Comparison of ENCODE assay signal across 1 cellular context in the genomic region with DNA sequence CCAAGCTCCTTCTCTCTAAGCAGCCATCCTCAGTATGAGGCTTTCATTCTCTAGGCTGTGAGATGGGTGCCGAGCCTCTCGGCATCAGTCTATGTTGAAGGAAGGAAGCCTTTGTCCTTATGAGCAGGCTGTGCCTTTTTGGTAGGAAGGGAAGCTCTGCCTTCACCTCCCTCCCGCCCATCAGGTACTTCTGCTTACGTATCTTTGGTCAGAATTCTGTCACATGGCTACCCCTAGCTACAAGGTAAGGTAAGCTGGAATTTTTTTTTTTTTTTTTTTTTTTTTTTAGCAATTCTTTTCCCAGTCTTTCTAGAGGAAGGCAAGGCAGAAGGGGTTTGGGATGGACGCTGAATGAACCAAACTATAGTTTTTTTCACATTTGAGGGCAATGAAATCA.
TF ChIP-seq lines count a peak whose summit lies in the region.

No MANE protein-coding gene starts in this region.

TF ChIP-seq in A549, 52 proteins besides CTCF, POLR2A, EP300 and RAD21 (continued from another document):
- TF ChIP-seq, protein P1, sequence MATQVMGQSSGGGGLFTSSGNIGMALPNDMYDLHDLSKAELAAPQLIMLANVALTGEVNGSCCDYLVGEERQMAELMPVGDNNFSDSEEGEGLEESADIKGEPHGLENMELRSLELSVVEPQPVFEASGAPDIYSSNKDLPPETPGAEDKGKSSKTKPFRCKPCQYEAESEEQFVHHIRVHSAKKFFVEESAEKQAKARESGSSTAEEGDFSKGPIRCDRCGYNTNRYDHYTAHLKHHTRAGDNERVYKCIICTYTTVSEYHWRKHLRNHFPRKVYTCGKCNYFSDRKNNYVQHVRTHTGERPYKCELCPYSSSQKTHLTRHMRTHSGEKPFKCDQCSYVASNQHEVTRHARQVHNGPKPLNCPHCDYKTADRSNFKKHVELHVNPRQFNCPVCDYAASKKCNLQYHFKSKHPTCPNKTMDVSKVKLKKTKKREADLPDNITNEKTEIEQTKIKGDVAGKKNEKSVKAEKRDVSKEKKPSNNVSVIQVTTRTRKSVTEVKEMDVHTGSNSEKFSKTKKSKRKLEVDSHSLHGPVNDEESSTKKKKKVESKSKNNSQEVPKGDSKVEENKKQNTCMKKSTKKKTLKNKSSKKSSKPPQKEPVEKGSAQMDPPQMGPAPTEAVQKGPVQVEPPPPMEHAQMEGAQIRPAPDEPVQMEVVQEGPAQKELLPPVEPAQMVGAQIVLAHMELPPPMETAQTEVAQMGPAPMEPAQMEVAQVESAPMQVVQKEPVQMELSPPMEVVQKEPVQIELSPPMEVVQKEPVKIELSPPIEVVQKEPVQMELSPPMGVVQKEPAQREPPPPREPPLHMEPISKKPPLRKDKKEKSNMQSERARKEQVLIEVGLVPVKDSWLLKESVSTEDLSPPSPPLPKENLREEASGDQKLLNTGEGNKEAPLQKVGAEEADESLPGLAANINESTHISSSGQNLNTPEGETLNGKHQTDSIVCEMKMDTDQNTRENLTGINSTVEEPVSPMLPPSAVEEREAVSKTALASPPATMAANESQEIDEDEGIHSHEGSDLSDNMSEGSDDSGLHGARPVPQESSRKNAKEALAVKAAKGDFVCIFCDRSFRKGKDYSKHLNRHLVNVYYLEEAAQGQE (IDR thresholded peaks at IDR 0.05): no peak
- TF ChIP-seq, protein P2, sequence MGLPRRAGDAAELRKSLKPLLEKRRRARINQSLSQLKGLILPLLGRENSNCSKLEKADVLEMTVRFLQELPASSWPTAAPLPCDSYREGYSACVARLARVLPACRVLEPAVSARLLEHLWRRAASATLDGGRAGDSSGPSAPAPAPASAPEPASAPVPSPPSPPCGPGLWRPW (IDR thresholded peaks at IDR 0.05): no peak
- TF ChIP-seq RCOR1 (IDR thresholded peaks at IDR 0.05; ENCODE audit: low read depth, low read length): no peak
TF ChIP-seq in A549: peak in this region for 0.
